Comparison of ENCODE assay signal across 10 cellular contexts in genomic region chr1:16248007-16248436, GRCh38. TPM values are rescaled to one million over a fixed set of nuclear protein-coding genes. Genes with fewer than 3 reads are reported as not detected.
A peak's percentile ranks its signal among the peaks of the same experiment; 100 is the strongest.
DNase-seq lines count a peak whose midpoint lies in the region; ATAC-seq, FAIRE-seq and TF ChIP-seq lines count a peak whose summit lies in the region.
"Had no signal": no experiment of that assay in that cellular context is flagged by ENCODE, and none has a peak within 500 bp of the region (broad histone marks: within the 10 kb centered on the region; RNA-seq: fewer than 3 reads in every experiment).

No MANE protein-coding gene starts in this region.

- H3K9me2 ChIP-seq in MM.1S (replicated peaks; ENCODE audit: insufficient read depth, low read length): no peaks in the 10 kb centered on the region

- CTCF ChIA-PET in HepG2 (lab: Yijun Ruan, JAX; ENCODE audit: low intra/inter-chr PET ratio, low total read pairs): no interaction called here

- peaks cover 5% of the 10 kb centered on the region; the same call in 1 of the 2 replicates for H3F3A ChIP-seq in MM.1S (ENCODE audit: insufficient read depth, low read length)

- POLR2A ChIA-PET in HepG2 (lab: Yijun Ruan, JAX): no interaction called here

- H2AFZ ChIP-seq in HepG2 (ENCODE audit: low read length) (no peak overlapping the region), MM.1S (ENCODE audit: low read length) (no peak overlapping the region)

- ATAC-seq in HepG2: no peak
- ATAC-seq in pancreas: peak; percentile 9 to 26 (median 16)
- no peak for ATAC-seq in GM21529 (IDR thresholded peaks at IDR 0.05; ENCODE audit: unreplicated experiment)

- TF ChIP-seq RAD21 in liver (IDR thresholded peaks at IDR 0.05) (no peak), HepG2 (CRISPR knock-in tag; IDR thresholded peaks at IDR 0.05) (no peak)

- no peaks in the 10 kb centered on the region for H4K20me1 ChIP-seq in HepG2 (ENCODE audit: insufficient read depth, low read length)
- H4K20me1 ChIP-seq in MM.1S (ENCODE audit: insufficient read depth, low read length): no peaks in the 10 kb centered on the region

- peak overlapping the region in 1 of 2 donors; percentile 26 for H3K9ac ChIP-seq in liver (ENCODE audit: low read depth in 1 of 2, low read length in 2 of 2)
- H3K9ac ChIP-seq in HepG2 (ENCODE audit: insufficient read depth, low read depth, low read length): no peak overlapping the region
- H3K9ac ChIP-seq in MM.1S (ENCODE audit: low read length): no peak overlapping the region

- H3K27me3 ChIP-seq in liver (ENCODE audit: control insufficient read depth in 4 of 4, insufficient read depth in 4 of 4, low read length in 3 of 4) (no peaks in the 10 kb centered on the region), HepG2 (ENCODE audit: control insufficient read depth in 1 of 2, insufficient read depth in 2 of 2, low read length in 2 of 2) (no peaks in the 10 kb centered on the region), dorsolateral prefrontal cortex (no peaks in the 10 kb centered on the region), pancreas (no peaks in the 10 kb centered on the region), MM.1S (replicated peaks; ENCODE audit: insufficient read depth, low read length) (no peaks in the 10 kb centered on the region)

- no TSS peak for BruUV-seq in HepG2 (replicated peaks; lab: Mats Ljungman, UMichigan)

- H3K4me2 ChIP-seq in HepG2 (ENCODE audit: low read depth, low read length) (no peak overlapping the region), MM.1S (ENCODE audit: low read depth, low read length) (no peak overlapping the region)

- peaks cover 0 to 15% (median 9%) of the 10 kb centered on the region in 4 donors for H3K36me3 ChIP-seq in liver (ENCODE audit: control insufficient read depth in 4 of 4, insufficient read depth in 3 of 4, low read depth in 1 of 4, low read length in 3 of 4)
- peaks cover 9 to 38% of the 10 kb centered on the region in 2 experiments; a peak in 4 of 5 replicates for H3K36me3 ChIP-seq in HepG2 (replicated peaks in 1 of 2; ENCODE audit: control insufficient read depth in 1 of 2, insufficient read depth in 2 of 2, low read length in 2 of 2)
- H3K36me3 ChIP-seq in pancreas: peaks cover 0 to 11% (median 9%) of the 10 kb centered on the region in 3 donors
- no peaks in the 10 kb centered on the region for H3K36me3 ChIP-seq in MM.1S (replicated peaks; ENCODE audit: insufficient read depth, low read length)

- H3K9me3 ChIP-seq in liver (ENCODE audit: control insufficient read depth in 4 of 4, low read length in 3 of 4): no peaks in the 10 kb centered on the region
- H3K9me3 ChIP-seq in HepG2 (ENCODE audit: low read length): no peaks in the 10 kb centered on the region
- H3K9me3 ChIP-seq in pancreas: no peaks in the 10 kb centered on the region
- H3K9me3 ChIP-seq in MM.1S (replicated peaks; ENCODE audit: insufficient read depth, low read length): no peaks in the 10 kb centered on the region

- intact Hi-C loops in HepG2 (cut with micrococcal nuclease; ENCODE audit: unreplicated experiment): no loop called here
- intact Hi-C loops in dorsolateral prefrontal cortex (cut with DNase I): loop anchor here in 1 of 2 donors (5.0 kb wide), 1 partner anchor 104 kb away; the partner anchor contains the start of gene FBXO42
- intact Hi-C loops in pancreas (cut with DNase I): loop anchor here in 1 of 3 donors (10.0 kb wide), 1 partner anchor 173 kb away; the partner anchor contains the start of gene FAM131C

- peak overlapping the region; percentile 52 to 65 for H3K27ac ChIP-seq in liver (ENCODE audit: low read depth in 1 of 2, low read length in 2 of 2)
- H3K27ac ChIP-seq in HepG2 (ENCODE audit: extremely low read length, insufficient read depth, low read length): no peak overlapping the region
- H3K27ac ChIP-seq in dorsolateral prefrontal cortex: peak overlapping the region in 57 of 59 donors; percentile 16 to 91 (median 72)
- H3K27ac ChIP-seq in pancreas: peak overlapping the region; percentile 52 to 85 (median 78)
- H3K27ac ChIP-seq in MM.1S (ENCODE audit: low read length): no peak overlapping the region

- WGBS in liver: 81% methylated on average over 8 of the region's 8 CpGs
- 98% methylated on average over 8 of the region's 8 CpGs for WGBS in HepG2 (ENCODE audit: low lambda C conversion rate)
- WGBS in pancreas, 2 donors: 42 to 44% methylated on average over 8 of the region's 8 CpGs

- in situ Hi-C loops in HepG2 (cut with HindIII; ENCODE audit: extremely low pct_ligation_motif_present, low pct_unique_long_range_greater_than_20kb): no loop called here

- TF ChIP-seq POLR2A in HepG2 (IDR thresholded peaks at IDR 0.05; ENCODE audit: insufficient read depth in 1 of 2, low read depth in 2 of 2, low read length in 2 of 2): no peak

- no peak overlapping the region for H3K4me3 ChIP-seq in liver (ENCODE audit: low read depth in 1 of 3, low read length in 3 of 3)
- H3K4me3 ChIP-seq in HepG2 (replicated peaks in 1 of 3; ENCODE audit: insufficient read depth in 1 of 3, low read depth in 2 of 3, low read length in 3 of 3): no peak overlapping the region
- peak overlapping the region in 1 of 59 donors; percentile 0 for H3K4me3 ChIP-seq in dorsolateral prefrontal cortex
- no peak overlapping the region for H3K4me3 ChIP-seq in pancreas
- H3K4me3 ChIP-seq in MM.1S (ENCODE audit: low read length): no peak overlapping the region

- no peak for TF ChIP-seq EP300 in HepG2 (IDR thresholded peaks at IDR 0.05; ENCODE audit: low read depth in 2 of 2, low read length in 2 of 2)
- TF ChIP-seq EP300 in HepG2 (CRISPR knock-in tag; IDR thresholded peaks at IDR 0.05; ENCODE audit: borderline replicate concordance): no peak

- H3K79me2 ChIP-seq in HepG2 (ENCODE audit: insufficient read depth, low read length): no peaks in the 10 kb centered on the region
- no peaks in the 10 kb centered on the region for H3K79me2 ChIP-seq in MM.1S (ENCODE audit: low read length)

- no peak for DNase-seq in HepG2 (ENCODE audit: low spot score)
- peak in 1 of 10 donors; percentile 31 for DNase-seq in dorsolateral prefrontal cortex
- peak in 2 of 6 donors; percentile 49 to 51 for DNase-seq in pancreas
- no peak for DNase-seq in A172 (ENCODE audit: low spot score)
- no peak for DNase-seq in inferior parietal cortex (ENCODE audit: extremely low spot score)
- no peak for DNase-seq in MM.1S
- DNase-seq: SIG-M5; stimulated activated CD4-positive, alpha-beta T cell treated with anti-CD3 and anti-CD28 coated beads, Interleukin-1b, Interleukin-23, amount 100 ng/mL, for 48 hours had no signal

- peaks cover 5 to 35% (median 31%) of the 10 kb centered on the region in 4 donors for H3K4me1 ChIP-seq in liver (ENCODE audit: control insufficient read depth in 4 of 4, insufficient read depth in 4 of 4, low read length in 3 of 4)
- peaks cover 6% of the 10 kb centered on the region; the same call in 1 of the 2 replicates for H3K4me1 ChIP-seq in HepG2 (ENCODE audit: insufficient read depth, low read length)
- peaks cover 27 to 44% (median 33%) of the 10 kb centered on the region in 3 donors for H3K4me1 ChIP-seq in pancreas
- H3K4me1 ChIP-seq in MM.1S (ENCODE audit: low read length): peaks cover 9% of the 10 kb centered on the region

- TF ChIP-seq CTCF in liver (IDR thresholded peaks at IDR 0.05; ENCODE audit: low read depth, low read length, missing input control) (no peak), HepG2 (CRISPR knock-in tag; IDR thresholded peaks at IDR 0.05) (no peak), dorsolateral prefrontal cortex (IDR thresholded peaks at IDR 0.05 in 54 of 56, conservative IDR thresholded peaks at IDR 0.05 in 2 of 56; ENCODE audit: low read depth in 1 of 56, partially characterized antibody in 56 of 56) (no peak), pancreas (IDR thresholded peaks at IDR 0.05) (no peak), MM.1S (IDR thresholded peaks at IDR 0.05; ENCODE audit: low read length) (no peak)

- FAIRE-seq in HepG2 (lab: Jason Lieb, UNC) (no peak), pancreas (lab: Jason Lieb, UNC) (no peak)

RNA-seq across cellular contexts. Expression of gene CPLANE2, which starts 11.0 kb away (rescaled TPM):
- 1 to 10 TPM; 2.5 to 2.7 TPM for total RNA-seq in liver
- 1 to 10 TPM in 1 of 2 donors, under 1 TPM in 1; 0.96 to 2.4 TPM for polyA plus RNA-seq in liver
- total RNA-seq in HepG2 (2016; rRNA removed; fragmentation: Illumina TruSeq; extraction: Trizol): 0.98 and 1.6 TPM in 2 replicates
- total RNA-seq in HepG2 (2016; cell fraction: cytosol; rRNA removed; fragmentation: Illumina TruSeq; extraction: Trizol; ENCODE audit: low read depth): 0.62 and 0.71 TPM in 2 replicates
- 1.00 and 1.9 TPM in 2 replicates for total RNA-seq in HepG2 (2016; cell fraction: insoluble cytoplasmic fraction; rRNA removed; fragmentation: Illumina TruSeq; extraction: Trizol)
- total RNA-seq in HepG2 (2016; cell fraction: membrane; rRNA removed; fragmentation: Illumina TruSeq; extraction: Trizol): 1.8 and 1.9 TPM in 2 replicates
- total RNA-seq in HepG2 (2016; cell fraction: nucleus; rRNA removed; fragmentation: Illumina TruSeq; extraction: Trizol): 0.99 and 1.3 TPM in 2 replicates
- polyA plus RNA-seq in HepG2 (2011; rRNA removed): 0.27 and 0.29 TPM in 2 replicates
- polyA plus RNA-seq in HepG2 (2011; cell fraction: cytosol; rRNA removed): 0.12 and 0.42 TPM in 2 replicates
- polyA plus RNA-seq in HepG2 (2011; cell fraction: nucleus; rRNA removed): 0.43 and 0.48 TPM in 2 replicates
- 0.38 and 0.53 TPM in 2 replicates for polyA plus RNA-seq in HepG2 (2012)
- 0.38 and 0.65 TPM in 2 replicates for polyA plus RNA-seq in HepG2 (2016; cell fraction: cytosol; fragmentation: Illumina TruSeq; extraction: Trizol; ENCODE audit: low read depth)
- polyA plus RNA-seq in HepG2 (2016; cell fraction: insoluble cytoplasmic fraction; fragmentation: Illumina TruSeq; extraction: Trizol; ENCODE audit: low read depth): 0.47 and 0.85 TPM in 2 replicates
- polyA plus RNA-seq in HepG2 (2016; cell fraction: membrane; fragmentation: Illumina TruSeq; extraction: Trizol; ENCODE audit: low read depth): 0.76 and 1.2 TPM in 2 replicates
- polyA plus RNA-seq in HepG2 (2016; cell fraction: nucleus; fragmentation: Illumina TruSeq; extraction: Trizol; ENCODE audit: insufficient read depth, low read depth): 0.41 and 2.0 TPM in 2 replicates
- polyA minus RNA-seq in HepG2 (2011; rRNA and poly(A)+ RNA removed; ENCODE audit: low replicate concordance): 4.2 and 10.4 TPM in 2 replicates
- polyA minus RNA-seq in HepG2 (2011; cell fraction: cytosol; rRNA and poly(A)+ RNA removed): 2.1 TPM in 1 of 2 replicates, not detected in the other
- 0.39 and 1.1 TPM in 2 replicates for polyA minus RNA-seq in HepG2 (2011; cell fraction: nucleus; rRNA and poly(A)+ RNA removed)
- 10 to 100 TPM in 117 of 120 experiments, 1 to 10 TPM in 3; 8.3 to 46.2 (median 18.1) TPM for total RNA-seq in dorsolateral prefrontal cortex
- total RNA-seq in pancreas: 1 to 10 TPM; 3.3 to 9.1 (median 4.0) TPM
- 1 to 10 TPM; 2.2 to 4.0 TPM for polyA plus RNA-seq in pancreas
- 2.5 and 5.5 TPM in 2 replicates for total RNA-seq in A172 (2014; rRNA removed; shearing (Covaris generic))

RNA-seq across cellular contexts. Expression of gene ARHGEF19, which starts 35.6 kb away (rescaled TPM):
- total RNA-seq in liver (1 to 10 TPM in 1 of 2 donors, under 1 TPM in 1; 0.79 to 3.0 TPM), HepG2 (2016; rRNA removed; fragmentation: Illumina TruSeq; extraction: Trizol) (1.8 and 2.0 TPM in 2 replicates), dorsolateral prefrontal cortex (1 to 10 TPM in 92 of 120 experiments, under 1 TPM in 28; 0.25 to 6.1 (median 1.6) TPM), pancreas (10 to 100 TPM in 2 of 6 donors, 1 to 10 TPM in 4; 5.0 to 10.7 (median 7.9) TPM)
- polyA plus RNA-seq in liver (1 to 10 TPM; 1.9 to 3.2 TPM), HepG2 (2011; rRNA removed) (1.7 and 2.2 TPM in 2 replicates), pancreas (10 to 100 TPM; 15.6 to 17.1 TPM)
- total RNA-seq in HepG2 (2016; cell fraction: cytosol; rRNA removed; fragmentation: Illumina TruSeq; extraction: Trizol; ENCODE audit: low read depth): 0.53 and 1.0 TPM in 2 replicates
- total RNA-seq in HepG2 (2016; cell fraction: insoluble cytoplasmic fraction; rRNA removed; fragmentation: Illumina TruSeq; extraction: Trizol): 1.4 and 2.3 TPM in 2 replicates
- total RNA-seq in HepG2 (2016; cell fraction: membrane; rRNA removed; fragmentation: Illumina TruSeq; extraction: Trizol): 1.3 and 1.5 TPM in 2 replicates
- total RNA-seq in HepG2 (2016; cell fraction: nucleus; rRNA removed; fragmentation: Illumina TruSeq; extraction: Trizol): 1.9 and 2.1 TPM in 2 replicates
- polyA plus RNA-seq in HepG2 (2011; cell fraction: cytosol; rRNA removed): 1.7 and 2.2 TPM in 2 replicates
- polyA plus RNA-seq in HepG2 (2011; cell fraction: nucleus; rRNA removed): 9.9 and 10.1 TPM in 2 replicates
- polyA plus RNA-seq in HepG2 (2012): 0.88 and 1.6 TPM in 2 replicates
- 0.47 and 1.2 TPM in 2 replicates for polyA plus RNA-seq in HepG2 (2016; cell fraction: cytosol; fragmentation: Illumina TruSeq; extraction: Trizol; ENCODE audit: low read depth)
- 1.7 and 2.2 TPM in 2 replicates for polyA plus RNA-seq in HepG2 (2016; cell fraction: insoluble cytoplasmic fraction; fragmentation: Illumina TruSeq; extraction: Trizol; ENCODE audit: low read depth)
- 0.94 and 1.7 TPM in 2 replicates for polyA plus RNA-seq in HepG2 (2016; cell fraction: membrane; fragmentation: Illumina TruSeq; extraction: Trizol; ENCODE audit: low read depth)
- 4.0 and 5.0 TPM in 2 replicates for polyA plus RNA-seq in HepG2 (2016; cell fraction: nucleus; fragmentation: Illumina TruSeq; extraction: Trizol; ENCODE audit: insufficient read depth, low read depth)
- polyA minus RNA-seq in HepG2 (2011; rRNA and poly(A)+ RNA removed; ENCODE audit: low replicate concordance): 1.3 and 7.5 TPM in 2 replicates
- 0.69 and 0.79 TPM in 2 replicates for polyA minus RNA-seq in HepG2 (2011; cell fraction: cytosol; rRNA and poly(A)+ RNA removed)
- 1.4 and 2.1 TPM in 2 replicates for polyA minus RNA-seq in HepG2 (2011; cell fraction: nucleus; rRNA and poly(A)+ RNA removed)
- 0.50 and 1.1 TPM in 2 replicates for total RNA-seq in A172 (2014; rRNA removed; shearing (Covaris generic))

Comparison
In these comparisons a context has a peak if more than half of its experiments do, and no peak if none do; other contexts are left out.
1. H3K27ac ChIP-seq: peak in liver (2 of 2), dorsolateral prefrontal cortex (57 of 59) and pancreas (4 of 4); none in HepG2 (single experiment) and MM.1S (single experiment).
2. ATAC-seq: peak in pancreas (4 of 4); none in HepG2 (single experiment) and GM21529 (single experiment).